Comparison of ENCODE assay signal across 13 cellular contexts in the genomic region with DNA sequence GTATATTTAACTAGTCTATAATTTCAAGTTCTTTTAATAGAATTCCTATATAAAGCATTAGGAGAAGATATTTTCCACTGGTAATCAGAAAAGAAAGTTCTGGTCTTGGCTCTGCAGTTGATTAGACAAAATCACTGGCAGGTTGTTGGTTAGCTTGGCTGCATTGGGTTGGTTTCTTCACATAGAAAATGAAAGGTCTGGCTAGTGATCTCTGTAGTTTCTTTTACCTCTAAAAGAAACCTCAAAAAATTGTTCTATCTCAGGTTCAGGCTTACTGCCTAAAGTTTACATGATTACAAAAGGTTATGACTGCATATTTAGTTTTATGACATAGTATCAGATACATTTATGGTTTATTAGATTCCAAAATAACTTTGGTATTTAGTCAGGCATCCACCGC.
DNase-seq lines count a peak whose midpoint lies in the region; ATAC-seq and TF ChIP-seq lines count a peak whose summit lies in the region.
"Had no signal": no experiment of that assay in that cellular context is flagged by ENCODE, and none has a peak within 500 bp of the region (broad histone marks: within the 10 kb centered on the region; RNA-seq: fewer than 3 reads in every experiment).

No MANE protein-coding gene starts in this region.

- DNase-seq in amniotic stem cell (lab: John Stamatoyannopoulos, UW) (no peak), testis (no peak), occipital lobe (lab: John Stamatoyannopoulos, UW) (no peak), HT-29 (ENCODE audit: low spot score) (no peak)
- DNase-seq: amygdala, DMS153, KG1, NCI-H1930 had no signal

- H3K79me2 ChIP-seq in ACC112 (ENCODE audit: control insufficient read depth, insufficient read depth, low read length, unreplicated experiment) = no peaks in the 10 kb centered on the region

- H2AFZ ChIP-seq in ACC112 (ENCODE audit: low read length, unreplicated experiment) = no peak overlapping the region

- TF ChIP-seq POLR2A in testis (IDR thresholded peaks at IDR 0.05) = no peak

- 98 to 100% methylated on average over 1 of the region's 1 CpG for WGBS in testis, 2 donors

- no peaks in the 10 kb centered on the region for H3K27me3 ChIP-seq in ACC112 (ENCODE audit: insufficient read depth, low read length)
- H3K27me3 ChIP-seq in testis = no peaks in the 10 kb centered on the region

- no peak overlapping the region for H3K4me3 ChIP-seq in ACC112 (ENCODE audit: low read depth, low read length)
- H3K4me3 ChIP-seq in testis = no peak overlapping the region
- H3K4me3 ChIP-seq: lung had no signal

- ATAC-seq in GM18907 (IDR thresholded peaks at IDR 0.05; ENCODE audit: unreplicated experiment) (peak; percentile 58), HG02870 (IDR thresholded peaks at IDR 0.05; ENCODE audit: unreplicated experiment) (peak; percentile 73), HG03565 (IDR thresholded peaks at IDR 0.05; ENCODE audit: unreplicated experiment) (peak; percentile 65)

- H3K4me1 ChIP-seq in ACC112 (ENCODE audit: control insufficient read depth, insufficient read depth, low read length, unreplicated experiment) (peaks cover 35% of the 10 kb centered on the region), testis (no peaks in the 10 kb centered on the region)

- H3K36me3 ChIP-seq in ACC112 (ENCODE audit: insufficient read depth, low read length) (peaks cover 3% of the 10 kb centered on the region; the same call in 1 of the 2 replicates), testis (ENCODE audit: low read depth, missing control alignments) (no peaks in the 10 kb centered on the region)

- intact Hi-C loops in testis (cut with DNase I; ENCODE audit: low total_unique reads) = no loop called here

- TF ChIP-seq CTCF in testis (IDR thresholded peaks at IDR 0.05) = no peak

- H3K27ac ChIP-seq in ACC112 (ENCODE audit: low read depth, low read length) (peak overlapping the region; percentile 93), testis (no peak overlapping the region)

- no peaks in the 10 kb centered on the region for H3K9me3 ChIP-seq in testis
